Comparison of ENCODE assay signal across 18 cellular contexts in genomic region chr19:49559443-49559842, GRCh38. TPM values are rescaled to one million over a fixed set of nuclear protein-coding genes. Genes with fewer than 3 reads are reported as not detected.
DNase-seq lines count a peak whose midpoint lies in the region; ATAC-seq and TF ChIP-seq lines count a peak whose summit lies in the region.
"Had no signal": no experiment of that assay in that cellular context is flagged by ENCODE, and none has a peak within 500 bp of the region (broad histone marks: within the 10 kb centered on the region; RNA-seq: fewer than 3 reads in every experiment).

No MANE protein-coding gene starts in this region.

- H3K27me3 ChIP-seq in BLaER1, result no peaks in the 10 kb centered on the region
- no peaks in the 10 kb centered on the region for H3K27me3 ChIP-seq in vagina
- H3K27me3 ChIP-seq: cardiac muscle cell had no signal

- ATAC-seq in activated naive CD8-positive, alpha-beta T cell treated with anti-CD3 and anti-CD28 coated beads, Interleukin-2, amount 50 U/mL, for 24 hours, result no peak
- no peak for ATAC-seq in natural killer cell treated with Interleukin-12 subunit alpha and Interleukin-12 subunit beta and Interleukin-15 and Interleukin-18, amount 100 ng/mL, for 72 hours
- no peak for ATAC-seq in GM18907 (IDR thresholded peaks at IDR 0.05; ENCODE audit: unreplicated experiment)
- ATAC-seq: K562 had no signal

- peaks cover 46% of the 10 kb centered on the region for H3K36me3 Mint-ChIP-seq in activated naive CD8-positive, alpha-beta T cell treated with anti-CD3 and anti-CD28 coated beads, Interleukin-2, amount 50 U/mL, for 24 hours (ENCODE audit: low read depth)
- peaks cover 9% of the 10 kb centered on the region for H3K36me3 Mint-ChIP-seq in natural killer cell treated with Interleukin-12 subunit alpha and Interleukin-12 subunit beta and Interleukin-15 and Interleukin-18, amount 100 ng/mL, for 72 hours

- peaks cover 53% of the 10 kb centered on the region for H4K20me1 ChIP-seq in BLaER1

- H3K4me2 ChIP-seq in BLaER1, result peak overlapping the region; percentile 74
- H3K4me2 ChIP-seq: SK-N-SH, smooth muscle cell had no signal

- no peaks in the 10 kb centered on the region for H3K27me3 Mint-ChIP-seq in activated naive CD8-positive, alpha-beta T cell treated with anti-CD3 and anti-CD28 coated beads, Interleukin-2, amount 50 U/mL, for 24 hours
- no peaks in the 10 kb centered on the region for H3K27me3 Mint-ChIP-seq in natural killer cell treated with Interleukin-12 subunit alpha and Interleukin-12 subunit beta and Interleukin-15 and Interleukin-18, amount 100 ng/mL, for 72 hours
- H3K27me3 Mint-ChIP-seq: activated B cell treated with CpG ODN at 0.5 μM for 24 hours had no signal

- intact Hi-C loops in vagina (cut with DNase I), result no loop called here

- no peaks in the 10 kb centered on the region for H3K9me3 Mint-ChIP-seq in activated naive CD8-positive, alpha-beta T cell treated with anti-CD3 and anti-CD28 coated beads, Interleukin-2, amount 50 U/mL, for 24 hours
- H3K9me3 Mint-ChIP-seq in natural killer cell treated with Interleukin-12 subunit alpha and Interleukin-12 subunit beta and Interleukin-15 and Interleukin-18, amount 100 ng/mL, for 72 hours, result no peaks in the 10 kb centered on the region
- H3K9me3 Mint-ChIP-seq: activated B cell treated with CpG ODN at 0.5 μM for 24 hours, H9 had no signal

- TF ChIP-seq CTCF in HEK293 (tag by site-specific recombination; IDR thresholded peaks at IDR 0.05) (no peak), vagina (IDR thresholded peaks at IDR 0.05) (no peak)

- no peak overlapping the region for H3K4me3 ChIP-seq in BLaER1
- no peak overlapping the region for H3K4me3 ChIP-seq in HEK293 (ENCODE audit: low read depth, low read length)
- no peak overlapping the region for H3K4me3 ChIP-seq in vagina
- H3K4me3 ChIP-seq: cardiac muscle cell, K562, smooth muscle cell had no signal

- 0 out of 2 replicates have a peak overlapping the region, but pooled peaks have one; percentile 64 for H3K9ac ChIP-seq in BLaER1
- H3K9ac ChIP-seq: SK-N-SH had no signal

- H3K4me1 Mint-ChIP-seq in activated naive CD8-positive, alpha-beta T cell treated with anti-CD3 and anti-CD28 coated beads, Interleukin-2, amount 50 U/mL, for 24 hours, result peaks cover 85% of the 10 kb centered on the region
- H3K4me1 Mint-ChIP-seq in natural killer cell treated with Interleukin-12 subunit alpha and Interleukin-12 subunit beta and Interleukin-15 and Interleukin-18, amount 100 ng/mL, for 72 hours (ENCODE audit: low read depth in 2 of 2), result peaks cover 21 to 37% of the 10 kb centered on the region in 2 donors

- no peak for TF ChIP-seq POLR2A in vagina (IDR thresholded peaks at IDR 0.05)

- CTCF ChIA-PET in HEK293 (lab: Yijun Ruan, JAX), result interaction anchor here (0.8 to 10.6 kb wide), 9 partner anchors 11 to 125 kb away, joined by 3 to 99 read pairs (median 5); no protein-coding TSS in a partner anchor

- H3K27ac Mint-ChIP-seq in activated naive CD8-positive, alpha-beta T cell treated with anti-CD3 and anti-CD28 coated beads, Interleukin-2, amount 50 U/mL, for 24 hours, result peak overlapping the region; percentile 90
- peak overlapping the region; percentile 74 to 83 for H3K27ac Mint-ChIP-seq in natural killer cell treated with Interleukin-12 subunit alpha and Interleukin-12 subunit beta and Interleukin-15 and Interleukin-18, amount 100 ng/mL, for 72 hours
- H3K27ac Mint-ChIP-seq: activated B cell treated with CpG ODN at 0.5 μM for 24 hours had no signal

- H3K9me3 ChIP-seq in BLaER1, result no peaks in the 10 kb centered on the region
- H3K9me3 ChIP-seq in HEK293 (ENCODE audit: control insufficient read depth, insufficient read depth, low read depth, low read length), result no peaks in the 10 kb centered on the region
- no peaks in the 10 kb centered on the region for H3K9me3 ChIP-seq in vagina
- H3K9me3 ChIP-seq: SK-N-SH had no signal

- peak overlapping the region; percentile 76 for H3K4me3 Mint-ChIP-seq in activated naive CD8-positive, alpha-beta T cell treated with anti-CD3 and anti-CD28 coated beads, Interleukin-2, amount 50 U/mL, for 24 hours
- no peak overlapping the region for H3K4me3 Mint-ChIP-seq in natural killer cell treated with Interleukin-12 subunit alpha and Interleukin-12 subunit beta and Interleukin-15 and Interleukin-18, amount 100 ng/mL, for 72 hours
- H3K4me3 Mint-ChIP-seq: activated B cell treated with CpG ODN at 0.5 μM for 24 hours had no signal

- no peak for DNase-seq in activated naive CD8-positive, alpha-beta T cell treated with anti-CD3 and anti-CD28 coated beads, Interleukin-2, amount 50 U/mL, for 24 hours
- DNase-seq in natural killer cell treated with Interleukin-12 subunit alpha and Interleukin-12 subunit beta and Interleukin-15 and Interleukin-18, amount 100 ng/mL, for 72 hours (ENCODE audit: low spot score), result no peak
- DNase-seq in stimulated activated CD4-positive, alpha-beta T cell treated with anti-CD3 and anti-CD28 coated beads, Interleukin-2, amount 100 ng/mL, for 24 hours, result no peak
- DNase-seq in NCI-H1436 (lab: John Stamatoyannopoulos, UW) (no peak), vagina (ENCODE audit: extremely low spot score in 2 of 2) (no peak)
- DNase-seq: activated B cell treated with CpG ODN at 0.5 μM for 24 hours, mammary epithelial cell, NCI-H1417, NCI-H345, occipital lobe, SK-N-SH had no signal

- peaks cover 68% of the 10 kb centered on the region for H3K4me1 ChIP-seq in BLaER1
- H3K4me1 ChIP-seq in HEK293 (ENCODE audit: control insufficient read depth, insufficient read depth, low read length), result no peaks in the 10 kb centered on the region; the same call in 1 of the 2 replicates
- H3K4me1 ChIP-seq in vagina, result peaks cover 20% of the 10 kb centered on the region

- H3K36me3 ChIP-seq in BLaER1, result peaks cover 83% of the 10 kb centered on the region
- peaks cover 37 to 61% of the 10 kb centered on the region in 2 experiments for H3K36me3 ChIP-seq in HEK293 (ENCODE audit: control insufficient read depth in 2 of 2, insufficient read depth in 1 of 2, low read length in 2 of 2)
- peaks cover 0 to 41% of the 10 kb centered on the region in 2 donors for H3K36me3 ChIP-seq in vagina

- POLR2A ChIA-PET in HEK293 (lab: Yijun Ruan, JAX), result interaction anchor here (0.6 to 1.4 kb wide), 4 partner anchors 31 to 117 kb away, joined by 3 to 5 read pairs (median 4); partner anchors contain the start of gene RPS11

- H3K27ac ChIP-seq in BLaER1 (peak overlapping the region; percentile 66), HEK293 (ENCODE audit: extremely low read depth, low read depth, low read length) (no peak overlapping the region), vagina (no peak overlapping the region)
- H3K27ac ChIP-seq: cardiac muscle cell had no signal

TF ChIP-seq in HEK293, 187 proteins besides CTCF, POLR2A, EP300 and RAD21:
- TF ChIP-seq ZNF664 (tag by site-specific recombination; IDR thresholded peaks at IDR 0.05) (peak; percentile 90), ZNF561 (tag by site-specific recombination; IDR thresholded peaks at IDR 0.05; ENCODE audit: borderline replicate concordance) (no peak)

RNA-seq across cellular contexts. Expression of gene NOSIP, which starts 20.9 kb away (rescaled TPM):
- total RNA-seq in natural killer cell treated with Interleukin-12 subunit alpha and Interleukin-12 subunit beta and Interleukin-15 and Interleukin-18, amount 100 ng/mL, for 72 hours, result 10 to 100 TPM; 70.6 to 75.2 TPM
- total RNA-seq in vagina, result 72.2 TPM

RNA-seq across cellular contexts. Expression of gene PRRG2, which starts 21.7 kb away (rescaled TPM):
- total RNA-seq in natural killer cell treated with Interleukin-12 subunit alpha and Interleukin-12 subunit beta and Interleukin-15 and Interleukin-18, amount 100 ng/mL, for 72 hours, result 1 to 10 TPM in 1 of 2 donors, under 1 TPM in 1; 0.81 to 1.5 TPM
- 5.4 TPM for total RNA-seq in vagina

RNA-seq across cellular contexts. Expression of gene PRR12, which starts 31.5 kb away (rescaled TPM):
- total RNA-seq in natural killer cell treated with Interleukin-12 subunit alpha and Interleukin-12 subunit beta and Interleukin-15 and Interleukin-18, amount 100 ng/mL, for 72 hours, result 10 to 100 TPM; 29.7 to 45.7 TPM
- total RNA-seq in vagina, result 15.5 TPM

RNA-seq across cellular contexts. Expression of gene RCN3, which starts 31.6 kb away (rescaled TPM):
- total RNA-seq in natural killer cell treated with Interleukin-12 subunit alpha and Interleukin-12 subunit beta and Interleukin-15 and Interleukin-18, amount 100 ng/mL, for 72 hours, result 1 to 10 TPM; 1.6 to 2.0 TPM
- total RNA-seq in vagina, result 22.6 TPM

RNA-seq across cellular contexts. Expression of gene FCGRT, which starts 47.0 kb away (rescaled TPM):
- total RNA-seq in natural killer cell treated with Interleukin-12 subunit alpha and Interleukin-12 subunit beta and Interleukin-15 and Interleukin-18, amount 100 ng/mL, for 72 hours, result 1 to 10 TPM; 1.6 to 3.0 TPM
- 166 TPM for total RNA-seq in vagina
